Comparison of ENCODE assay signal across 8 cellular contexts in the genomic region with DNA sequence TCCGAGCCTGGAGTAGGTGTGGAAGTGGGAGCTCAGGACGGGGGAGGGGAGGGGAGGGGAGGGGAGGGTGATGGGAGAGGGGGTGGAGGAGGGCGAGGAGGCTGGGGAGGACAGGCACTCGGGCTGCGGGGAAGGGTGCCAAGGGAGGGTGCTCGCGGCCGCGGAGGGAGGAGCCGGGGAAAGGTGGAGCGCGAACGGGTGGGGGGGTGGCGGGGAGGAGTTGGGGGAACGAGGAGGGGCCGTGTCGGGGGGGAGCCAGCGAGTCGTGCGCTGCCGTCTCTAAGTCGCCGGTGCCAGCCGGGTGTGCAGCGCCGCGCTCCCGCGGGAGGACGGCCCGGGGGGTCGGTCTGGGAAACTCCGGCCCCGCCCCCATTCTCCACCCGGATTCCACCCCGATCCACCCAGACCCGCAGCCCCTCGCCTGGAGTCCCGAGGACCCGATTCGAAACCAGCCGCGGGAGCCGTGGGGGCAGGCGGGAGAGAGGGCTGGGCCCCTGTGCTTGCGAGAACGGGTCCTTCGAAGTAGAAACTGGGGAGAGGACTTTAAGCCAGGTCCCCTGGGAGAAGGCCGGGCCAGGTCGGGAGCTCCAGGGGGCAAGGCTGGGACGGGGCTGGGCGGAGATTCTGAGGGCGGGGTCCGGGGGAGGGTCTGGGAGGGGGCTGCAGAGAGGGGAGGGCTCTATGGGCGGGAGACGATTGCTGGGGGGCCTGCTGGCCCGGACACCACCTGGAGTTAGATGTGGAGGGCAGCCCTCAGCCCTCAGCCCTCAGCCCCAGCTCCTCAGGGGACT. TPM values are rescaled to one million over a fixed set of nuclear protein-coding genes. Genes with fewer than 3 reads are reported as not detected.
DNase-seq lines count a peak whose midpoint lies in the region; ATAC-seq and TF ChIP-seq lines count a peak whose summit lies in the region.

A gene with protein sequence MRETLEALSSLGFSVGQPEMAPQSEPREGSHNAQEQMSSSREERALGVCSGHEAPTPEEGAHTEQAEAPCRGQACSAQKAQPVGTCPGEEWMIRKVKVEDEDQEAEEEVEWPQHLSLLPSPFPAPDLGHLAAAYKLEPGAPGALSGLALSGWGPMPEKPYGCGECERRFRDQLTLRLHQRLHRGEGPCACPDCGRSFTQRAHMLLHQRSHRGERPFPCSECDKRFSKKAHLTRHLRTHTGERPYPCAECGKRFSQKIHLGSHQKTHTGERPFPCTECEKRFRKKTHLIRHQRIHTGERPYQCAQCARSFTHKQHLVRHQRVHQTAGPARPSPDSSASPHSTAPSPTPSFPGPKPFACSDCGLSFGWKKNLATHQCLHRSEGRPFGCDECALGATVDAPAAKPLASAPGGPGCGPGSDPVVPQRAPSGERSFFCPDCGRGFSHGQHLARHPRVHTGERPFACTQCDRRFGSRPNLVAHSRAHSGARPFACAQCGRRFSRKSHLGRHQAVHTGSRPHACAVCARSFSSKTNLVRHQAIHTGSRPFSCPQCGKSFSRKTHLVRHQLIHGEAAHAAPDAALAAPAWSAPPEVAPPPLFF (minus strand): TSS at position 143 of the 791 bp plus-strand sequence. CDS start 2,556 bp downstream, outside the sequence.

- no peaks in the 10 kb centered on the region for H3K36me3 ChIP-seq in OCI-LY3 (replicated peaks; ENCODE audit: low read depth, low read length)
- no peaks in the 10 kb centered on the region for H3K36me3 ChIP-seq in hepatocyte (replicated peaks; ENCODE audit: insufficient read depth, low read depth)
- H3K36me3 ChIP-seq in rectal smooth muscle tissue (ENCODE audit: control insufficient read depth, insufficient read depth, low read length): no peaks in the 10 kb centered on the region

- H3K4me3 ChIP-seq in OCI-LY3 (ENCODE audit: low read length) (peak within 1 kb of the TSS; percentile 99), hepatocyte (peak within 1 kb of the TSS; percentile 97), rectal smooth muscle tissue (ENCODE audit: low read length) (peak within 1 kb of the TSS; percentile 74)

- POLR2A ChIA-PET in HEK293T (lab: Yijun Ruan, JAX): interaction anchor here (0.7 to 2.6 kb wide), 5 partner anchors 9 to 38 kb away, joined by 3 to 8 read pairs (median 5); no protein-coding TSS in a partner anchor

- ATAC-seq in GM19452 (IDR thresholded peaks at IDR 0.05; ENCODE audit: unreplicated experiment) (no peak), HG02938 (IDR thresholded peaks at IDR 0.05; ENCODE audit: unreplicated experiment) (no peak)

- H2AFZ ChIP-seq in OCI-LY3 (ENCODE audit: low read depth, low read length): no peak within 1 kb of the TSS
- H2AFZ ChIP-seq in hepatocyte: peak within 1 kb of the TSS; percentile 83

- H4K20me1 ChIP-seq in OCI-LY3 (ENCODE audit: insufficient read depth, low read length): no peaks in the 10 kb centered on the region
- H4K20me1 ChIP-seq in hepatocyte (ENCODE audit: insufficient read depth, poor library complexity, severe bottlenecking): peaks cover 4% of the 10 kb centered on the region

- H3K9ac ChIP-seq in OCI-LY3 (ENCODE audit: low read length) (peak within 1 kb of the TSS; percentile 99), rectal smooth muscle tissue (ENCODE audit: low read length) (no peak within 1 kb of the TSS)

- no peaks in the 10 kb centered on the region for H3K79me2 ChIP-seq in OCI-LY3 (ENCODE audit: low read length)
- no peaks in the 10 kb centered on the region for H3K79me2 ChIP-seq in hepatocyte

- H3K9me3 ChIP-seq in OCI-LY3 (ENCODE audit: insufficient read depth, low read length) (no peaks in the 10 kb centered on the region), hepatocyte (ENCODE audit: low read depth) (no peaks in the 10 kb centered on the region)

- H3K4me1 ChIP-seq in OCI-LY3 (ENCODE audit: low read length) (peaks cover 13% of the 10 kb centered on the region), hepatocyte (ENCODE audit: insufficient read depth) (peaks cover 16% of the 10 kb centered on the region), rectal smooth muscle tissue (ENCODE audit: control insufficient read depth, insufficient read depth, low read length) (no peaks in the 10 kb centered on the region)

- H3K27ac ChIP-seq in OCI-LY3 (ENCODE audit: low read length) (peak within 1 kb of the TSS; percentile 72), hepatocyte (peak within 1 kb of the TSS; percentile 72), rectal smooth muscle tissue (ENCODE audit: low read depth, low read length) (peak within 1 kb of the TSS; percentile 51)

- WGBS in hepatocyte (ENCODE audit: low lambda C conversion rate, missing lambda C conversion rate): 3% methylated on average over 18 of the region's 57 CpGs

- CTCF ChIA-PET in HEK293T (lab: Yijun Ruan, JAX): interaction anchor here (0.7 to 3.3 kb wide), 3 partner anchors 15 to 111 kb away, joined by 3 to 17 read pairs (median 3); no protein-coding TSS in a partner anchor

- H3K27me3 ChIP-seq in OCI-LY3 (ENCODE audit: low read depth, low read length) (peaks cover 58% of the 10 kb centered on the region), hepatocyte (peaks cover 9% of the 10 kb centered on the region), rectal smooth muscle tissue (ENCODE audit: control insufficient read depth, insufficient read depth, low read length) (no peaks in the 10 kb centered on the region)

- TF ChIP-seq CTCF in OCI-LY3 (IDR thresholded peaks at IDR 0.05; ENCODE audit: low read depth, low read length): no peak
- TF ChIP-seq CTCF in hepatocyte (IDR thresholded peaks at IDR 0.05; ENCODE audit: poor library complexity): no peak

- no peaks in the 10 kb centered on the region for H3K9me2 ChIP-seq in hepatocyte (replicated peaks; ENCODE audit: insufficient read depth)

- H3K4me2 ChIP-seq in OCI-LY3 (ENCODE audit: low read length): peak within 1 kb of the TSS; percentile 99
- peak within 1 kb of the TSS; percentile 99 for H3K4me2 ChIP-seq in hepatocyte

- peak; percentile 41 for DNase-seq in HEK293T (ENCODE audit: extremely low spot score)
- peak in 37 of 58 donors; percentile 19 to 66 (median 38) for DNase-seq in anterior cingulate cortex (lab: John Stamatoyannopoulos, UW)
- DNase-seq in hepatocyte (ENCODE audit: low spot score): peak; percentile 75
- DNase-seq in HuH-7.5 (ENCODE audit: low spot score): no peak

TF ChIP-seq in HEK293T, 16 proteins besides CTCF, POLR2A, EP300 and RAD21:
- no peak for TF ChIP-seq FOXM1 (IDR thresholded peaks at IDR 0.05; ENCODE audit: borderline replicate concordance)
- TF ChIP-seq HDGF (IDR thresholded peaks at IDR 0.05; ENCODE audit: borderline replicate concordance): no peak
- no peak for TF ChIP-seq ZNF384 (IDR thresholded peaks at IDR 0.05)
- no peak for TF ChIP-seq TARDBP (IDR thresholded peaks at IDR 0.05)
- no peak for TF ChIP-seq ARNT (IDR thresholded peaks at IDR 0.05)
- TF ChIP-seq, protein P1, sequence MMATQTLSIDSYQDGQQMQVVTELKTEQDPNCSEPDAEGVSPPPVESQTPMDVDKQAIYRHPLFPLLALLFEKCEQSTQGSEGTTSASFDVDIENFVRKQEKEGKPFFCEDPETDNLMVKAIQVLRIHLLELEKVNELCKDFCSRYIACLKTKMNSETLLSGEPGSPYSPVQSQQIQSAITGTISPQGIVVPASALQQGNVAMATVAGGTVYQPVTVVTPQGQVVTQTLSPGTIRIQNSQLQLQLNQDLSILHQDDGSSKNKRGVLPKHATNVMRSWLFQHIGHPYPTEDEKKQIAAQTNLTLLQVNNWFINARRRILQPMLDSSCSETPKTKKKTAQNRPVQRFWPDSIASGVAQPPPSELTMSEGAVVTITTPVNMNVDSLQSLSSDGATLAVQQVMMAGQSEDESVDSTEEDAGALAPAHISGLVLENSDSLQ (IDR thresholded peaks at IDR 0.05): no peak
- no peak for TF ChIP-seq BHLHE40 (IDR thresholded peaks at IDR 0.05; ENCODE audit: borderline replicate concordance)
TF ChIP-seq in HEK293T: peak in this region for 0.

RNA-seq across cellular contexts. Expression of the gene that starts here (rescaled TPM):
- total RNA-seq in hepatocyte: 5.9 and 7.8 TPM in 2 replicates
- polyA plus RNA-seq in hepatocyte: 15.6 and 21.9 TPM in 2 replicates
